In the genomic region with DNA sequence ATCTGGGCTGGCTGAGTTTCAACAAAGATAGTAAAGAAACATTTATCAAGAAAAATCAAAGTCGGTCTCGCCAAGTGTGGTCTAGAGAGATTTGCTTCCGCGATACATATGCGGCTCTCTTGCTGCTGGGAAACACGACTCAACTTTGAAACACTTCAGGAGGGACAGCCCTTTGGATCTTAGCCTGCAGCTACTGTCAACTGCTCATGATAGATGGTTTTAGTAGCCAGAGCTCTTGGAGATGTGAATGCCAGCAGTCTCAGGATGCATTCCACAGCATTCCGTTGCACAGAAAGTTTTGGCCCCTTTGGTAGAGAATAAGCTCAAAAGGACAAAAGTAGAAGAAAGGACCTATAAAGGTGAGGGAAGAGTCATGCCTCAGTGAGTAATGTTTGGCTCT, we compare ENCODE assay signal across 1 cellular context.
TF ChIP-seq lines count a peak whose summit lies in the region.

No MANE protein-coding gene starts in this region.

TF ChIP-seq in GM23338, 12 proteins besides CTCF, POLR2A, EP300 and RAD21:
- TF ChIP-seq, protein P1, sequence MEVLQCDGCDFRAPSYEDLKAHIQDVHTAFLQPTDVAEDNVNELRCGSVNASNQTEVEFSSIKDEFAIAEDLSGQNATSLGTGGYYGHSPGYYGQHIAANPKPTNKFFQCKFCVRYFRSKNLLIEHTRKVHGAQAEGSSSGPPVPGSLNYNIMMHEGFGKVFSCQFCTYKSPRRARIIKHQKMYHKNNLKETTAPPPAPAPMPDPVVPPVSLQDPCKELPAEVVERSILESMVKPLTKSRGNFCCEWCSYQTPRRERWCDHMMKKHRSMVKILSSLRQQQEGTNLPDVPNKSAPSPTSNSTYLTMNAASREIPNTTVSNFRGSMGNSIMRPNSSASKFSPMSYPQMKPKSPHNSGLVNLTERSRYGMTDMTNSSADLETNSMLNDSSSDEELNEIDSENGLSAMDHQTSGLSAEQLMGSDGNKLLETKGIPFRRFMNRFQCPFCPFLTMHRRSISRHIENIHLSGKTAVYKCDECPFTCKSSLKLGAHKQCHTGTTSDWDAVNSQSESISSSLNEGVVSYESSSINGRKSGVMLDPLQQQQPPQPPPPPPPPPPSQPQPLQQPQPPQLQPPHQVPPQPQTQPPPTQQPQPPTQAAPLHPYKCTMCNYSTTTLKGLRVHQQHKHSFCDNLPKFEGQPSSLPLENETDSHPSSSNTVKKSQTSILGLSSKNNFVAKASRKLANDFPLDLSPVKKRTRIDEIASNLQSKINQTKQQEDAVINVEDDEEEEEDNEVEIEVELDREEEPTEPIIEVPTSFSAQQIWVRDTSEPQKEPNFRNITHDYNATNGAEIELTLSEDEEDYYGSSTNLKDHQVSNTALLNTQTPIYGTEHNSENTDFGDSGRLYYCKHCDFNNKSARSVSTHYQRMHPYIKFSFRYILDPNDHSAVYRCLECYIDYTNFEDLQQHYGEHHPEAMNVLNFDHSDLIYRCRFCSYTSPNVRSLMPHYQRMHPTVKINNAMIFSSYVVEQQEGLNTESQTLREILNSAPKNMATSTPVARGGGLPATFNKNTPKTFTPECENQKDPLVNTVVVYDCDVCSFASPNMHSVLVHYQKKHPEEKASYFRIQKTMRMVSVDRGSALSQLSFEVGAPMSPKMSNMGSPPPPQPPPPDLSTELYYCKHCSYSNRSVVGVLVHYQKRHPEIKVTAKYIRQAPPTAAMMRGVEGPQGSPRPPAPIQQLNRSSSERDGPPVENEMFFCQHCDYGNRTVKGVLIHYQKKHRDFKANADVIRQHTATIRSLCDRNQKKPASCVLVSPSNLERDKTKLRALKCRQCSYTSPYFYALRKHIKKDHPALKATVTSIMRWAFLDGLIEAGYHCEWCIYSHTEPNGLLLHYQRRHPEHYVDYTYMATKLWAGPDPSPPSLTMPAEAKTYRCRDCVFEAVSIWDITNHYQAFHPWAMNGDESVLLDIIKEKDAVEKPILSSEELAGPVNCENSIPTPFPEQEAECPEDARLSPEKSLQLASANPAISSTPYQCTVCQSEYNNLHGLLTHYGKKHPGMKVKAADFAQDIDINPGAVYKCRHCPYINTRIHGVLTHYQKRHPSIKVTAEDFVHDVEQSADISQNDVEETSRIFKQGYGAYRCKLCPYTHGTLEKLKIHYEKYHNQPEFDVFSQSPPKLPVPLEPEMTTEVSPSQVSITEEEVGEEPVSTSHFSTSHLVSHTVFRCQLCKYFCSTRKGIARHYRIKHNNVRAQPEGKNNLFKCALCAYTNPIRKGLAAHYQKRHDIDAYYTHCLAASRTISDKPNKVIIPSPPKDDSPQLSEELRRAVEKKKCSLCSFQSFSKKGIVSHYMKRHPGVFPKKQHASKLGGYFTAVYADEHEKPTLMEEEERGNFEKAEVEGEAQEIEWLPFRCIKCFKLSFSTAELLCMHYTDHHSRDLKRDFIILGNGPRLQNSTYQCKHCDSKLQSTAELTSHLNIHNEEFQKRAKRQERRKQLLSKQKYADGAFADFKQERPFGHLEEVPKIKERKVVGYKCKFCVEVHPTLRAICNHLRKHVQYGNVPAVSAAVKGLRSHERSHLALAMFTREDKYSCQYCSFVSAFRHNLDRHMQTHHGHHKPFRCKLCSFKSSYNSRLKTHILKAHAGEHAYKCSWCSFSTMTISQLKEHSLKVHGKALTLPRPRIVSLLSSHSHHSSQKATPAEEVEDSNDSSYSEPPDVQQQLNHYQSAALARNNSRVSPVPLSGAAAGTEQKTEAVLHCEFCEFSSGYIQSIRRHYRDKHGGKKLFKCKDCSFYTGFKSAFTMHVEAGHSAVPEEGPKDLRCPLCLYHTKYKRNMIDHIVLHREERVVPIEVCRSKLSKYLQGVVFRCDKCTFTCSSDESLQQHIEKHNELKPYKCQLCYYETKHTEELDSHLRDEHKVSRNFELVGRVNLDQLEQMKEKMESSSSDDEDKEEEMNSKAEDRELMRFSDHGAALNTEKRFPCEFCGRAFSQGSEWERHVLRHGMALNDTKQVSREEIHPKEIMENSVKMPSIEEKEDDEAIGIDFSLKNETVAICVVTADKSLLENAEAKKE (CRISPR knock-in tag; IDR thresholded peaks at IDR 0.05): no peak
- no peak for TF ChIP-seq STAT1 (IDR thresholded peaks at IDR 0.05; ENCODE audit: unreplicated experiment)
- TF ChIP-seq CREB1 (CRISPR knock-in tag; IDR thresholded peaks at IDR 0.05; ENCODE audit: low read depth): no peak
- no peak for TF ChIP-seq NANOG (IDR thresholded peaks at IDR 0.05; ENCODE audit: borderline replicate concordance)
- no peak for TF ChIP-seq POLR2AphosphoS5 (IDR thresholded peaks at IDR 0.05; ENCODE audit: low read depth)
- TF ChIP-seq, protein P2, sequence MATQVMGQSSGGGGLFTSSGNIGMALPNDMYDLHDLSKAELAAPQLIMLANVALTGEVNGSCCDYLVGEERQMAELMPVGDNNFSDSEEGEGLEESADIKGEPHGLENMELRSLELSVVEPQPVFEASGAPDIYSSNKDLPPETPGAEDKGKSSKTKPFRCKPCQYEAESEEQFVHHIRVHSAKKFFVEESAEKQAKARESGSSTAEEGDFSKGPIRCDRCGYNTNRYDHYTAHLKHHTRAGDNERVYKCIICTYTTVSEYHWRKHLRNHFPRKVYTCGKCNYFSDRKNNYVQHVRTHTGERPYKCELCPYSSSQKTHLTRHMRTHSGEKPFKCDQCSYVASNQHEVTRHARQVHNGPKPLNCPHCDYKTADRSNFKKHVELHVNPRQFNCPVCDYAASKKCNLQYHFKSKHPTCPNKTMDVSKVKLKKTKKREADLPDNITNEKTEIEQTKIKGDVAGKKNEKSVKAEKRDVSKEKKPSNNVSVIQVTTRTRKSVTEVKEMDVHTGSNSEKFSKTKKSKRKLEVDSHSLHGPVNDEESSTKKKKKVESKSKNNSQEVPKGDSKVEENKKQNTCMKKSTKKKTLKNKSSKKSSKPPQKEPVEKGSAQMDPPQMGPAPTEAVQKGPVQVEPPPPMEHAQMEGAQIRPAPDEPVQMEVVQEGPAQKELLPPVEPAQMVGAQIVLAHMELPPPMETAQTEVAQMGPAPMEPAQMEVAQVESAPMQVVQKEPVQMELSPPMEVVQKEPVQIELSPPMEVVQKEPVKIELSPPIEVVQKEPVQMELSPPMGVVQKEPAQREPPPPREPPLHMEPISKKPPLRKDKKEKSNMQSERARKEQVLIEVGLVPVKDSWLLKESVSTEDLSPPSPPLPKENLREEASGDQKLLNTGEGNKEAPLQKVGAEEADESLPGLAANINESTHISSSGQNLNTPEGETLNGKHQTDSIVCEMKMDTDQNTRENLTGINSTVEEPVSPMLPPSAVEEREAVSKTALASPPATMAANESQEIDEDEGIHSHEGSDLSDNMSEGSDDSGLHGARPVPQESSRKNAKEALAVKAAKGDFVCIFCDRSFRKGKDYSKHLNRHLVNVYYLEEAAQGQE (IDR thresholded peaks at IDR 0.05; ENCODE audit: unreplicated experiment): no peak
- TF ChIP-seq, protein P3, sequence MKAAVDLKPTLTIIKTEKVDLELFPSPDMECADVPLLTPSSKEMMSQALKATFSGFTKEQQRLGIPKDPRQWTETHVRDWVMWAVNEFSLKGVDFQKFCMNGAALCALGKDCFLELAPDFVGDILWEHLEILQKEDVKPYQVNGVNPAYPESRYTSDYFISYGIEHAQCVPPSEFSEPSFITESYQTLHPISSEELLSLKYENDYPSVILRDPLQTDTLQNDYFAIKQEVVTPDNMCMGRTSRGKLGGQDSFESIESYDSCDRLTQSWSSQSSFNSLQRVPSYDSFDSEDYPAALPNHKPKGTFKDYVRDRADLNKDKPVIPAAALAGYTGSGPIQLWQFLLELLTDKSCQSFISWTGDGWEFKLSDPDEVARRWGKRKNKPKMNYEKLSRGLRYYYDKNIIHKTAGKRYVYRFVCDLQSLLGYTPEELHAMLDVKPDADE (IDR thresholded peaks at IDR 0.05): no peak
- TF ChIP-seq EZH2 (IDR thresholded peaks at IDR 0.05; ENCODE audit: low read depth, unreplicated experiment): no peak
- TF ChIP-seq ZNF114 (CRISPR knock-in tag; IDR thresholded peaks at IDR 0.05): no peak
- no peak for TF ChIP-seq ZNF331 (CRISPR knock-in tag; IDR thresholded peaks at IDR 0.05; ENCODE audit: low read depth)
- TF ChIP-seq EZH2phosphoT487 (IDR thresholded peaks at IDR 0.05; ENCODE audit: unreplicated experiment): no peak
- no peak for TF ChIP-seq JUNB (IDR thresholded peaks at IDR 0.05; ENCODE audit: unreplicated experiment)
